25 cellular contexts compared by ENCODE assay signal in the genomic region with DNA sequence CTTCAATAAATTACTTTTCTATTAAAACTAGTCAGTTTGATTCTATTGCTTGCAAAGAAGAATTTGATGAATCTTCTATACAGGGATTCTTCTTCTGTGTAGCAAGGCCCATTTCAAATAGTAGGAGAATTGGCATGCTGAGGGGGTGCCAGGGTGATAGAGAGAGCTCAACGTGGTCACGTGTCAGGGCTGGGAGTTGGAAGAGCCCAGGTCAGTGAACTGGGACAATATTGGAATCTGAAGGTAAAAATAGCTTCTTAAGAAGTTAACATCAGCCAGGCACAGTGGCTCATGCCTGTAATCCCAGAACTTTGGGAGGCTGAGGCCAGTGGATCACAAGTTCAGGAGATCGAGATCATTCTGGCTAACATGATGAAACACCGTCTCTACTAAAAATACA.
"Had no signal": no experiment of that assay in that cellular context is flagged by ENCODE, and none has a peak within 500 bp of the region (broad histone marks: within the 10 kb centered on the region; RNA-seq: fewer than 3 reads in every experiment).

No MANE protein-coding gene starts in this region.

- H2AFZ ChIP-seq: neural progenitor cell had no signal

- H3K4me3 Mint-ChIP-seq: naive thymus-derived CD4-positive, alpha-beta T cell; natural killer cell; nephron; neural progenitor cell; stimulated activated effector memory CD8-positive, alpha-beta T cell treated with anti-CD3 and anti-CD28 coated beads, Interleukin-12 subunit alpha, Interleukin-12 subunit beta, amount 100 ng/mL, for 72 hours; stimulated activated naive CD8-positive, alpha-beta T cell treated with anti-CD3 and anti-CD28 coated beads, Interleukin-15, Interleukin-2, amounts not matched to agents 100 ng/mL and 50 ng/mL, for 24 hours; type B pancreatic cell had no signal

- DNase-seq: naive thymus-derived CD4-positive, alpha-beta T cell; natural killer cell; occipital lobe; pancreas; right cardiac atrium; right lobe of liver; sigmoid colon; small intestine; stimulated activated CD4-positive, alpha-beta T cell treated with anti-CD3 and anti-CD28 coated beads, Interleukin-15, amount 100 ng/mL, for 24 hours; stimulated activated CD4-positive, alpha-beta T cell treated with anti-CD3 and anti-CD28 coated beads, Interleukin-2, amount 100 ng/mL, for 24 hours; stimulated activated CD4-positive, alpha-beta T cell treated with anti-CD3 and anti-CD28 coated beads, Interleukin-2, amount 100 ng/mL, for 48 hours; stimulated activated CD4-positive, alpha-beta T cell treated with anti-CD3 and anti-CD28 coated beads, Interleukin-4, amount 100 ng/mL, for 24 hours; stimulated activated naive CD4-positive, alpha-beta T cell; stomach; tibial artery; transverse colon; upper lobe of right lung; uterus had no signal

- H3K27ac Mint-ChIP-seq: naive thymus-derived CD4-positive, alpha-beta T cell; natural killer cell; neural progenitor cell; stimulated activated effector memory CD8-positive, alpha-beta T cell treated with anti-CD3 and anti-CD28 coated beads, Interleukin-12 subunit alpha, Interleukin-12 subunit beta, amount 100 ng/mL, for 72 hours; stimulated activated naive CD8-positive, alpha-beta T cell treated with anti-CD3 and anti-CD28 coated beads, Interleukin-15, Interleukin-2, amounts not matched to agents 100 ng/mL and 50 ng/mL, for 24 hours; type B pancreatic cell had no signal

- H3K27me3 Mint-ChIP-seq: naive thymus-derived CD4-positive, alpha-beta T cell; stimulated activated naive CD8-positive, alpha-beta T cell treated with anti-CD3 and anti-CD28 coated beads, Interleukin-15, Interleukin-2, amounts not matched to agents 100 ng/mL and 50 ng/mL, for 24 hours had no signal

- H3K4me2 ChIP-seq: neural progenitor cell had no signal

- H3K27ac ChIP-seq: neural progenitor cell, pancreas, prostate gland, right lobe of liver, sigmoid colon, stomach, tibial artery, transverse colon, upper lobe of right lung, uterus had no signal

- H3K4me1 Mint-ChIP-seq: naive thymus-derived CD4-positive, alpha-beta T cell; natural killer cell; stimulated activated effector memory CD8-positive, alpha-beta T cell treated with anti-CD3 and anti-CD28 coated beads, Interleukin-12 subunit alpha, Interleukin-12 subunit beta, amount 100 ng/mL, for 72 hours had no signal

- H3K36me3 Mint-ChIP-seq: naive thymus-derived CD4-positive, alpha-beta T cell; natural killer cell; stimulated activated effector memory CD8-positive, alpha-beta T cell treated with anti-CD3 and anti-CD28 coated beads, Interleukin-12 subunit alpha, Interleukin-12 subunit beta, amount 100 ng/mL, for 72 hours had no signal

- H3K36me3 ChIP-seq: neural progenitor cell, pancreas, prostate gland, right lobe of liver, sigmoid colon, stomach, thoracic aorta, tibial artery, transverse colon, upper lobe of right lung, uterus had no signal

- H3K9ac ChIP-seq: neural progenitor cell had no signal

- ATAC-seq: naive thymus-derived CD4-positive, alpha-beta T cell; natural killer cell; pancreas; right cardiac atrium; stimulated activated effector memory CD8-positive, alpha-beta T cell treated with anti-CD3 and anti-CD28 coated beads, Interleukin-12 subunit alpha, Interleukin-12 subunit beta, amount 100 ng/mL, for 72 hours; upper lobe of right lung had no signal

- FAIRE-seq: pancreas, small intestine had no signal

- H3K27me3 ChIP-seq: neural progenitor cell, pancreas, right lobe of liver, sigmoid colon, stomach, tibial artery, transverse colon, upper lobe of right lung, uterus had no signal

- H3K4me1 ChIP-seq: pancreas, prostate gland, right lobe of liver, sigmoid colon, stomach, transverse colon, upper lobe of right lung, uterus had no signal

- H3K9me3 Mint-ChIP-seq: natural killer cell had no signal

- H3K9me3 ChIP-seq: pancreas, prostate gland, right lobe of liver, sigmoid colon, stomach, thoracic aorta, tibial artery, transverse colon, upper lobe of right lung, uterus had no signal

- H3K4me3 ChIP-seq: neural progenitor cell, pancreas, prostate gland, right lobe of liver, sigmoid colon, stomach, thoracic aorta, tibial artery, transverse colon, upper lobe of right lung, uterus had no signal
